ENCODE assay signal across 1 cellular context in genomic region chr10:75235375-75236177, GRCh38.
TF ChIP-seq lines count a peak whose summit lies in the region.

COMTD1 (minus strand) TSS chr10:75235957; CDS start chr10:75235928, 29 bp downstream.

TF ChIP-seq in HepG2, 621 proteins besides CTCF, POLR2A, EP300 and RAD21 (continued from another document and continues in another):
- TF ChIP-seq ZNF609 (CRISPR knock-in tag; IDR thresholded peaks at IDR 0.05; ENCODE audit: borderline replicate concordance) (peak; percentile 16; the same call in 1 of the 2 replicates), ZNF775 (CRISPR knock-in tag; IDR thresholded peaks at IDR 0.05; ENCODE audit: borderline replicate concordance) (peak; percentile 46; the same call in 1 of the 2 replicates), THAP8 (CRISPR knock-in tag; IDR thresholded peaks at IDR 0.05; ENCODE audit: borderline replicate concordance) (no peak), ZNF883 (CRISPR knock-in tag; IDR thresholded peaks at IDR 0.05; ENCODE audit: not compliant biosample characterization) (no peak), HOXD1 (CRISPR knock-in tag; IDR thresholded peaks at IDR 0.05) (peak; percentile 53; the same call in 1 of the 2 replicates), SP5 (CRISPR knock-in tag; IDR thresholded peaks at IDR 0.05; ENCODE audit: borderline replicate concordance, low read depth) (peak; percentile 43; the same call in 1 of the 2 replicates), BORCS8-MEF2B (CRISPR knock-in tag; IDR thresholded peaks at IDR 0.05) (no peak), LBX2 (CRISPR knock-in tag; IDR thresholded peaks at IDR 0.05; ENCODE audit: borderline replicate concordance) (no peak), CREB1 (IDR thresholded peaks at IDR 0.05) (no peak), CREB1 (CRISPR knock-in tag; IDR thresholded peaks at IDR 0.05) (no peak), ZEB1 (IDR thresholded peaks at IDR 0.05; ENCODE audit: insufficient replicate concordance, low read depth) (peak; percentile 54), CC2D1A (CRISPR knock-in tag; IDR thresholded peaks at IDR 0.05) (no peak), ZNF33A (CRISPR knock-in tag; IDR thresholded peaks at IDR 0.05; ENCODE audit: borderline replicate concordance) (no peak), MYPOP (CRISPR knock-in tag; IDR thresholded peaks at IDR 0.05) (0 out of 2 replicates have a peak, but pooled peaks have one; percentile 18), ATF3 (CRISPR knock-in tag; IDR thresholded peaks at IDR 0.05) (no peak), ZNF260 (CRISPR knock-in tag; IDR thresholded peaks at IDR 0.05; ENCODE audit: borderline replicate concordance, low read depth) (no peak), HES4 (CRISPR knock-in tag; IDR thresholded peaks at IDR 0.05; ENCODE audit: borderline replicate concordance) (no peak), RXRB (CRISPR knock-in tag; IDR thresholded peaks at IDR 0.05; ENCODE audit: borderline replicate concordance) (peak; percentile 50; the same call in 1 of the 2 replicates), PAXIP1 (CRISPR knock-in tag; conservative IDR thresholded peaks at IDR 0.05) (0 out of 2 replicates have a peak, but pooled peaks have one; percentile 15), MTF2 (CRISPR knock-in tag; IDR thresholded peaks at IDR 0.05; ENCODE audit: borderline replicate concordance) (no peak), ZNF776 (CRISPR knock-in tag; IDR thresholded peaks at IDR 0.05) (0 out of 2 replicates have a peak, but pooled peaks have one; percentile 24), GRHL1 (CRISPR knock-in tag; conservative IDR thresholded peaks at IDR 0.05) (no peak), ZNF414 (CRISPR knock-in tag; IDR thresholded peaks at IDR 0.05) (0 out of 2 replicates have a peak, but pooled peaks have one; percentile 53), ZFP62 (CRISPR knock-in tag; IDR thresholded peaks at IDR 0.05) (no peak), ZNF280B (CRISPR knock-in tag; IDR thresholded peaks at IDR 0.05; ENCODE audit: borderline replicate concordance) (no peak), UBTF (CRISPR knock-in tag; IDR thresholded peaks at IDR 0.05) (peak; percentile 19; the same call in 1 of the 2 replicates), SIX4 (CRISPR knock-in tag; IDR thresholded peaks at IDR 0.05) (no peak), GZF1 (CRISPR knock-in tag; IDR thresholded peaks at IDR 0.05) (no peak), ZSCAN25 (CRISPR knock-in tag; IDR thresholded peaks at IDR 0.05) (no peak), RERE (CRISPR knock-in tag; IDR thresholded peaks at IDR 0.05; ENCODE audit: low read depth) (no peak)
